Comparison of ENCODE assay signal across 8 cellular contexts in genomic region chr7:73717991-73718405, GRCh38. TPM values are rescaled to one million over a fixed set of nuclear protein-coding genes. Genes with fewer than 3 reads are reported as not detected.
A peak's percentile ranks its signal among the peaks of the same experiment; 100 is the strongest.
DNase-seq lines count a peak whose midpoint lies in the region; ATAC-seq and TF ChIP-seq lines count a peak whose summit lies in the region.

No MANE protein-coding gene starts in this region.

- peak overlapping the region; percentile 94 for H3K9ac ChIP-seq in GM23248
- peak overlapping the region; percentile 78 for H3K9ac ChIP-seq in SK-N-MC (ENCODE audit: insufficient read length)

- TF ChIP-seq POLR2A in esophagus squamous epithelium (IDR thresholded peaks at IDR 0.05) (no peak), thyroid gland (IDR thresholded peaks at IDR 0.05) (no peak)

- H3K4me3 ChIP-seq in GM23248 (peak overlapping the region; percentile 95), SK-N-MC (peak overlapping the region; percentile 83), lower lobe of right lung (peak overlapping the region; percentile 86), esophagus squamous epithelium (peak overlapping the region in 2 of 4 donors; percentile 76 to 92), thyroid gland (replicated peaks in 1 of 3) (no peak overlapping the region)

- H3K4me2 ChIP-seq in GM23248 (ENCODE audit: unreplicated experiment): peak overlapping the region; percentile 68

- TF ChIP-seq CTCF in lower lobe of right lung (IDR thresholded peaks at IDR 0.05): no peak
- no peak for TF ChIP-seq CTCF in esophagus squamous epithelium (IDR thresholded peaks at IDR 0.05)
- no peak for TF ChIP-seq CTCF in thyroid gland (IDR thresholded peaks at IDR 0.05)

- ATAC-seq in lower lobe of right lung (peak in 1 of 2 donors; percentile 12), HG03521 (IDR thresholded peaks at IDR 0.05; ENCODE audit: unreplicated experiment) (no peak)

- DNase-seq in GM23248: peak; percentile 96
- no peak for DNase-seq in SK-N-MC (ENCODE audit: low read depth, low spot score)
- peak; percentile 74 for DNase-seq in activated gamma-delta T cell treated with anti-CD3 and anti-CD28 coated beads, Interleukin-2, amount 50 U/mL, for 16 hours (ENCODE audit: low read depth)
- no peak for DNase-seq in lower lobe of right lung
- peak; percentile 64 for DNase-seq in stimulated activated CD8-positive, alpha-beta memory T cell treated with anti-CD3 and anti-CD28 coated beads, Interleukin-7, amount 100 ng/mL, for 24 hours (ENCODE audit: low read depth)
- DNase-seq in esophagus squamous epithelium (lab: John Stamatoyannopoulos, UW): no peak
- no peak for DNase-seq in thyroid gland

- WGBS in GM23248 (ENCODE audit: low coverage in 1 of 2, low lambda C conversion rate in 2 of 2, missing lambda C conversion rate in 2 of 2), 2 experiments: 0 to 5% methylated on average over 10 of the region's 10 CpGs
- 26 to 50% methylated on average over 1 to 9 of the region's 10 CpGs for WGBS in esophagus squamous epithelium, 2 donors
- WGBS in thyroid gland, 2 donors: 77 to 79% methylated on average over 9 to 10 of the region's 10 CpGs

- intact Hi-C loops in lower lobe of right lung (cut with DNase I): no loop called here
- intact Hi-C loops in esophagus squamous epithelium (cut with DNase I): no loop called here
- intact Hi-C loops in thyroid gland (cut with DNase I): no loop called here

- H3K27ac ChIP-seq in GM23248: peak overlapping the region; percentile 91
- no peak overlapping the region for H3K27ac ChIP-seq in SK-N-MC
- no peak overlapping the region for H3K27ac ChIP-seq in lower lobe of right lung
- H3K27ac ChIP-seq in esophagus squamous epithelium: peak overlapping the region in 2 of 4 donors; percentile 5 to 49
- H3K27ac ChIP-seq in thyroid gland: no peak overlapping the region

- no peaks in the 10 kb centered on the region for H3K9me2 ChIP-seq in GM23248 (ENCODE audit: insufficient read depth)

- no peaks in the 10 kb centered on the region for H3K9me3 ChIP-seq in GM23248 (ENCODE audit: low read depth)
- H3K9me3 ChIP-seq in SK-N-MC (ENCODE audit: low read depth, low read length): no peaks in the 10 kb centered on the region
- H3K9me3 ChIP-seq in lower lobe of right lung: no peaks in the 10 kb centered on the region
- no peaks in the 10 kb centered on the region for H3K9me3 ChIP-seq in esophagus squamous epithelium
- H3K9me3 ChIP-seq in thyroid gland: no peaks in the 10 kb centered on the region

- H3K79me2 ChIP-seq in GM23248 (ENCODE audit: insufficient read depth): peaks cover 54% of the 10 kb centered on the region

- peaks cover 4% of the 10 kb centered on the region; the same call in 1 of the 2 replicates for H4K20me1 ChIP-seq in GM23248 (ENCODE audit: insufficient read depth)

- H3K36me3 ChIP-seq in GM23248 (ENCODE audit: low read depth) (no peaks in the 10 kb centered on the region), SK-N-MC (ENCODE audit: insufficient read depth, low read length) (no peaks in the 10 kb centered on the region), lower lobe of right lung (no peaks in the 10 kb centered on the region), esophagus squamous epithelium (no peaks in the 10 kb centered on the region), thyroid gland (no peaks in the 10 kb centered on the region)

- in situ Hi-C loops in GM23248 (cut with MboI): no loop called here

- H2AFZ ChIP-seq in GM23248: no peak overlapping the region

- H3K4me1 ChIP-seq in GM23248 (ENCODE audit: insufficient read depth) (peaks cover 28% of the 10 kb centered on the region), lower lobe of right lung (peaks cover 23% of the 10 kb centered on the region), esophagus squamous epithelium (peaks cover 26 to 62% (median 45%) of the 10 kb centered on the region in 3 donors), thyroid gland (peaks cover 12 to 29% of the 10 kb centered on the region in 2 donors)

- peaks cover 21% of the 10 kb centered on the region for H3F3A ChIP-seq in GM23248 (ENCODE audit: insufficient read depth)

- no peaks in the 10 kb centered on the region for H3K27me3 ChIP-seq in GM23248 (replicated peaks; ENCODE audit: insufficient read depth)
- H3K27me3 ChIP-seq in lower lobe of right lung (ENCODE audit: low read depth): no peaks in the 10 kb centered on the region
- H3K27me3 ChIP-seq in esophagus squamous epithelium: peaks cover 0 to 17% (median 0%) of the 10 kb centered on the region in 4 donors
- H3K27me3 ChIP-seq in thyroid gland: no peaks in the 10 kb centered on the region

RNA-seq across cellular contexts. Expression of gene STX1A, which starts 1.5 kb away (rescaled TPM):
- total RNA-seq in GM23248 (2014; rRNA removed; shearing (Covaris generic)): 10.9 and 20.6 TPM in 2 replicates
- 10.1 and 12.0 TPM in 2 replicates for polyA plus RNA-seq in GM23248 (2016; fragmentation: Nextera tagmentation; extraction: Ambion mirVana)
- total RNA-seq in lower lobe of right lung (6.6 TPM), esophagus squamous epithelium (1 to 10 TPM in 3 of 4 donors, under 1 TPM in 1; 0.94 to 4.0 (median 1.8) TPM), thyroid gland (1 to 10 TPM; 4.4 to 9.5 (median 7.2) TPM)

RNA-seq across cellular contexts. Expression of gene ABHD11, which starts 20.6 kb away (rescaled TPM):
- 8.9 and 20.8 TPM in 2 replicates for total RNA-seq in GM23248 (2014; rRNA removed; shearing (Covaris generic))
- polyA plus RNA-seq in GM23248 (2016; fragmentation: Nextera tagmentation; extraction: Ambion mirVana): 17.6 and 18.1 TPM in 2 replicates
- total RNA-seq in lower lobe of right lung (21.1 TPM), esophagus squamous epithelium (10 to 100 TPM in 3 of 4 donors, 1 to 10 TPM in 1; 8.3 to 22.6 (median 19.3) TPM), thyroid gland (10 to 100 TPM; 39.5 to 75.8 (median 67.1) TPM)

RNA-seq across cellular contexts. Expression of gene BUD23, which starts 34.6 kb away (rescaled TPM):
- total RNA-seq in GM23248 (2014; rRNA removed; shearing (Covaris generic)): 36.2 and 48.2 TPM in 2 replicates
- polyA plus RNA-seq in GM23248 (2016; fragmentation: Nextera tagmentation; extraction: Ambion mirVana): 95.1 and 98.5 TPM in 2 replicates
- 42.4 TPM for total RNA-seq in lower lobe of right lung
- total RNA-seq in esophagus squamous epithelium: 10 to 100 TPM; 24.9 to 44.7 (median 42.6) TPM
- total RNA-seq in thyroid gland: 10 to 100 TPM; 58.3 to 78.0 (median 64.9) TPM

RNA-seq across cellular contexts. Expression of gene DNAJC30, which starts 34.7 kb away (rescaled TPM):
- 5.2 and 5.7 TPM in 2 replicates for total RNA-seq in GM23248 (2014; rRNA removed; shearing (Covaris generic))
- polyA plus RNA-seq in GM23248 (2016; fragmentation: Nextera tagmentation; extraction: Ambion mirVana): 12.7 and 14.3 TPM in 2 replicates
- total RNA-seq in lower lobe of right lung (10.5 TPM), esophagus squamous epithelium (1 to 10 TPM; 2.7 to 5.7 (median 4.8) TPM), thyroid gland (10 to 100 TPM in 3 of 4 donors, 1 to 10 TPM in 1; 9.0 to 19.1 (median 14.8) TPM)

RNA-seq across cellular contexts. Expression of gene VPS37D, which starts 50.4 kb away (rescaled TPM):
- 3.5 and 5.9 TPM in 2 replicates for total RNA-seq in GM23248 (2014; rRNA removed; shearing (Covaris generic))
- 1.2 and 1.3 TPM in 2 replicates for polyA plus RNA-seq in GM23248 (2016; fragmentation: Nextera tagmentation; extraction: Ambion mirVana)
- total RNA-seq in lower lobe of right lung (1.3 TPM), esophagus squamous epithelium (1 to 10 TPM in 1 of 4 donors, under 1 TPM in 1, not detected in 2; 0.97 to 1.3 TPM), thyroid gland (1 to 10 TPM; 3.9 to 5.6 (median 4.7) TPM)

Comparison
In these comparisons a context has a peak if more than half of its experiments do, and no peak if none do; other contexts are left out.
1. DNase-seq: peak in GM23248 (single experiment), activated gamma-delta T cell treated with anti-CD3 and anti-CD28 coated beads, Interleukin-2, amount 50 U/mL, for 16 hours (single experiment) and stimulated activated CD8-positive, alpha-beta memory T cell treated with anti-CD3 and anti-CD28 coated beads, Interleukin-7, amount 100 ng/mL, for 24 hours (single experiment); none in SK-N-MC (single experiment), lower lobe of right lung (single experiment), esophagus squamous epithelium (single experiment) and thyroid gland (0 of 2).
2. H3K4me3 ChIP-seq: peak in GM23248 (single experiment), SK-N-MC (single experiment) and lower lobe of right lung (single experiment); none in thyroid gland (0 of 3).